17 cellular contexts compared by ENCODE assay signal in genomic region chr9:121622842-121623203, GRCh38. TPM values are rescaled to one million over a fixed set of nuclear protein-coding genes. Genes with fewer than 3 reads are reported as not detected.
A peak's percentile ranks its signal among the peaks of the same experiment; 100 is the strongest.
DNase-seq lines count a peak whose midpoint lies in the region; TF ChIP-seq lines count a peak whose summit lies in the region.
"Had no signal": no experiment of that assay in that cellular context is flagged by ENCODE, and none has a peak within 500 bp of the region (broad histone marks: within the 10 kb centered on the region; RNA-seq: fewer than 3 reads in every experiment).

No MANE protein-coding gene starts in this region.

- WGBS in liver: 62% methylated on average over 6 of the region's 6 CpGs
- WGBS in suprapubic skin: 58% methylated on average over 3 of the region's 6 CpGs

- no peak for TF ChIP-seq POLR2A in suprapubic skin (IDR thresholded peaks at IDR 0.05)

- H3K4me1 ChIP-seq in liver (ENCODE audit: control insufficient read depth in 4 of 4, insufficient read depth in 4 of 4, low read length in 3 of 4): peaks cover 15 to 49% (median 32%) of the 10 kb centered on the region in 4 donors
- H3K4me1 ChIP-seq in suprapubic skin: peaks cover 27% of the 10 kb centered on the region

- H3K27ac ChIP-seq in liver (ENCODE audit: low read depth in 1 of 2, low read length in 2 of 2) (peak overlapping the region; percentile 63 to 91), suprapubic skin (peak overlapping the region; percentile 69)
- H3K27ac ChIP-seq: neutrophil, transverse colon had no signal

- no peak for TF ChIP-seq RAD21 in liver (IDR thresholded peaks at IDR 0.05)

- peak; percentile 45 for DNase-seq in NOMO-1 treated with DMSO at 0.1 percent for 48 hours (lab: John Stamatoyannopoulos, UW; ENCODE audit: unreplicated experiment)
- no peak for DNase-seq in NOMO-1 treated with dmso at 0.1 percent for 144 hours (lab: John Stamatoyannopoulos, UW; ENCODE audit: unreplicated experiment)
- DNase-seq in SKM-1 treated with dmso at 0.1 percent for 144 hours (lab: John Stamatoyannopoulos, UW; ENCODE audit: unreplicated experiment): peak; percentile 76
- DNase-seq in suprapubic skin (ENCODE audit: low spot score in 2 of 2): no peak
- no peak for DNase-seq in DMS 273 treated with DMSO at 0.1 percent for 48 hours (lab: John Stamatoyannopoulos, UW)
- no peak for DNase-seq in DMS79 (lab: John Stamatoyannopoulos, UW)
- no peak for DNase-seq in NCI-H526 treated with DMSO at 0.1 percent for 48 hours (lab: John Stamatoyannopoulos, UW)
- DNase-seq: activated gamma-delta T cell treated with Interleukin-2 at 50 U/mL for 16 hours; effector CD4-positive, alpha-beta T cell; NCI-H2029 treated with DMSO at 0.1 percent for 48 hours; NCI-H446; stimulated activated CD4-positive, alpha-beta T cell treated with anti-CD3 and anti-CD28 coated beads, Interleukin-1b, Interleukin-23, amount 100 ng/mL, for 48 hours; stimulated activated naive CD8-positive, alpha-beta T cell treated with anti-CD3 and anti-CD28 coated beads, Interleukin-15, Interleukin-2, amounts not matched to agents 100 U/mL and 50 U/mL, for 24 hours; transverse colon had no signal

- H3K36me3 ChIP-seq in liver (ENCODE audit: control insufficient read depth in 4 of 4, insufficient read depth in 3 of 4, low read depth in 1 of 4, low read length in 3 of 4) (no peaks in the 10 kb centered on the region), suprapubic skin (no peaks in the 10 kb centered on the region)
- H3K36me3 ChIP-seq: neutrophil, transverse colon had no signal

- TF ChIP-seq CTCF in liver (IDR thresholded peaks at IDR 0.05; ENCODE audit: low read depth, low read length, missing input control) (no peak), suprapubic skin (IDR thresholded peaks at IDR 0.05) (no peak)

- no peak for TF ChIP-seq EP300 in suprapubic skin (IDR thresholded peaks at IDR 0.05)

- H3K9me3 ChIP-seq in liver (ENCODE audit: control insufficient read depth in 4 of 4, low read length in 3 of 4): no peaks in the 10 kb centered on the region
- H3K9me3 ChIP-seq in suprapubic skin: no peaks in the 10 kb centered on the region
- H3K9me3 ChIP-seq: neutrophil, transverse colon had no signal

- H3K4me3 ChIP-seq in liver (ENCODE audit: low read depth in 1 of 3, low read length in 3 of 3): no peak overlapping the region
- no peak overlapping the region for H3K4me3 ChIP-seq in suprapubic skin
- H3K4me3 ChIP-seq: transverse colon had no signal

- H3K27me3 ChIP-seq in liver (ENCODE audit: control insufficient read depth in 4 of 4, insufficient read depth in 4 of 4, low read length in 3 of 4) (no peaks in the 10 kb centered on the region), suprapubic skin (no peaks in the 10 kb centered on the region)
- H3K27me3 ChIP-seq: transverse colon had no signal

- H3K9ac ChIP-seq in liver (ENCODE audit: low read depth in 1 of 2, low read length in 2 of 2): no peak overlapping the region

TF ChIP-seq in liver, 16 proteins besides CTCF, POLR2A, EP300 and RAD21:
- TF ChIP-seq JUND (IDR thresholded peaks at IDR 0.05) (no peak), MAX (IDR thresholded peaks at IDR 0.05) (peak; percentile 13), RXRA (IDR thresholded peaks at IDR 0.05) (peak in 1 of 2 donors; percentile 37), EGR1 (IDR thresholded peaks at IDR 0.05; ENCODE audit: low read depth in 2 of 2) (no peak)

RNA-seq across cellular contexts. Expression of gene DAB2IP, which starts 28.6 kb away (rescaled TPM):
- total RNA-seq in liver (10 to 100 TPM in 1 of 2 donors, 1 to 10 TPM in 1; 3.1 to 13.1 TPM), suprapubic skin (10 to 100 TPM; 47.6 to 55.6 (median 50.3) TPM)
- polyA plus RNA-seq in liver: 1 to 10 TPM; 2.3 to 7.8 TPM
- polyA plus RNA-seq: CD14-positive monocyte had no signal

Comparison
In these comparisons a context has a peak if more than half of its experiments do, and no peak if none do; other contexts are left out.
1. DNase-seq: peak in NOMO-1 treated with DMSO at 0.1 percent for 48 hours (single experiment) and SKM-1 treated with dmso at 0.1 percent for 144 hours (single experiment); none in NOMO-1 treated with dmso at 0.1 percent for 144 hours (single experiment), suprapubic skin (0 of 2), DMS 273 treated with DMSO at 0.1 percent for 48 hours (single experiment), DMS79 (single experiment) and NCI-H526 treated with DMSO at 0.1 percent for 48 hours (single experiment).